Comparison of ENCODE assay signal across 12 cellular contexts in the genomic region with DNA sequence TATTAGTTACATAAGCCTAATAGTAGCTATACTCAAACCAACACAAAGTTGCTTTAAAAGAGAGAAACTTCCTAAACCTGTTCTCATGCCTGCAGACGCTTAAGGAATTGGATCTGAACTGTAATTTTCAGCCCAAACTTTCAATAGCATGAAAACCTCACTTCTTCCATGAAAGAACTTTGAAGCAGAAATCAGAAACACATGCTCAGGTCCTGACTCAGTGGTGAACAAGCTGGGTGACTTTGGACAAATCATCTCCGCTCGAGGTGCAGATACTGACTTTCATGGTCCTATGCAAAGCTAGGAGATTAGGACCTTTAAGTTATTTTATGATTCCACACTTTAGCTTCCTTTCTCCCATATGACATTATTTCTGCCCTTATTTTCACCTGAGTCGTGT. TPM values are rescaled to one million over a fixed set of nuclear protein-coding genes. Genes with fewer than 3 reads are reported as not detected.
DNase-seq lines count a peak whose midpoint lies in the region; ATAC-seq and TF ChIP-seq lines count a peak whose summit lies in the region.
"Had no signal": no experiment of that assay in that cellular context is flagged by ENCODE, and none has a peak within 500 bp of the region (broad histone marks: within the 10 kb centered on the region; RNA-seq: fewer than 3 reads in every experiment).

No MANE protein-coding gene starts in this region.

- DNase-seq in CD8-positive, alpha-beta T cell, result no peak
- DNase-seq in HL-60 (ENCODE audit: low read depth in 1 of 2, low spot score in 1 of 2) (no peak), naive B cell (no peak), 8988T (no peak), C1 segment of cervical spinal cord (lab: John Stamatoyannopoulos, UW) (no peak)
- DNase-seq in activated naive CD4-positive, alpha-beta T cell treated with anti-CD3 and anti-CD28 coated beads, Interleukin-2, amount 50 U/mL, for 72 hours (ENCODE audit: low spot score in 2 of 2), result no peak
- DNase-seq in stimulated activated naive CD4-positive, alpha-beta T cell treated with Interleukin-2 at 50 U/mL for 16 hours (lab: John Stamatoyannopoulos, UW), result no peak
- DNase-seq: DND-41, endodermal cell, NCI-H2029 treated with DMSO at 0.1 percent for 48 hours, sigmoid colon had no signal

- H3K4me1 Mint-ChIP-seq in CD8-positive, alpha-beta T cell (ENCODE audit: low read depth), result peaks cover 40% of the 10 kb centered on the region
- peaks cover 44 to 53% (median 52%) of the 10 kb centered on the region in 3 donors for H3K4me1 Mint-ChIP-seq in naive B cell

- no peaks in the 10 kb centered on the region for H3K9me3 Mint-ChIP-seq in CD8-positive, alpha-beta T cell
- no peaks in the 10 kb centered on the region for H3K9me3 Mint-ChIP-seq in activated naive CD4-positive, alpha-beta T cell treated with anti-CD3 and anti-CD28 coated beads, Interleukin-2, amount 50 U/mL, for 72 hours
- no peaks in the 10 kb centered on the region for H3K9me3 Mint-ChIP-seq in naive B cell
- H3K9me3 Mint-ChIP-seq: endodermal cell had no signal

- H3K9me3 ChIP-seq in CD8-positive, alpha-beta T cell (ENCODE audit: low read length), result no peaks in the 10 kb centered on the region
- H3K9me3 ChIP-seq: Peyer's patch, sigmoid colon had no signal

- H3K4me3 ChIP-seq in CD8-positive, alpha-beta T cell (ENCODE audit: low read depth, low read length), result no peak overlapping the region
- H3K4me3 ChIP-seq in HL-60 (replicated peaks; ENCODE audit: insufficient read depth, low read length), result no peak overlapping the region
- H3K4me3 ChIP-seq: sigmoid colon had no signal

- CTCF ChIA-PET in CD8-positive, alpha-beta T cell (lab: Charles Lee), result no interaction called here

- peak overlapping the region; percentile 75 for H3K4me3 Mint-ChIP-seq in CD8-positive, alpha-beta T cell
- peak overlapping the region in 4 of 8 donors; percentile 68 to 99 (median 88) for H3K4me3 Mint-ChIP-seq in naive B cell
- H3K4me3 Mint-ChIP-seq: endodermal cell had no signal

- H3K27me3 Mint-ChIP-seq in CD8-positive, alpha-beta T cell (ENCODE audit: low read depth), result no peaks in the 10 kb centered on the region
- H3K27me3 Mint-ChIP-seq in naive B cell, result no peaks in the 10 kb centered on the region

- peaks cover 17% of the 10 kb centered on the region for H3K4me1 ChIP-seq in CD8-positive, alpha-beta T cell (ENCODE audit: insufficient read depth, low read length)

- H3K36me3 Mint-ChIP-seq in CD8-positive, alpha-beta T cell, result no peaks in the 10 kb centered on the region
- no peaks in the 10 kb centered on the region for H3K36me3 Mint-ChIP-seq in activated naive CD4-positive, alpha-beta T cell treated with anti-CD3 and anti-CD28 coated beads, Interleukin-2, amount 50 U/mL, for 72 hours
- no peaks in the 10 kb centered on the region for H3K36me3 Mint-ChIP-seq in naive B cell

- H3K27ac Mint-ChIP-seq in CD8-positive, alpha-beta T cell, result peak overlapping the region; percentile 96
- H3K27ac Mint-ChIP-seq in activated naive CD4-positive, alpha-beta T cell treated with anti-CD3 and anti-CD28 coated beads, Interleukin-2, amount 50 U/mL, for 72 hours, result peak overlapping the region; percentile 89 to 97
- peak overlapping the region; percentile 7 to 99 (median 98) for H3K27ac Mint-ChIP-seq in naive B cell
- H3K27ac Mint-ChIP-seq: endodermal cell had no signal

- no peak for ATAC-seq in CD8-positive, alpha-beta T cell
- no peak for ATAC-seq in activated naive CD4-positive, alpha-beta T cell treated with anti-CD3 and anti-CD28 coated beads, Interleukin-2, amount 50 U/mL, for 72 hours
- ATAC-seq in naive B cell (ENCODE audit: low read depth in 2 of 2), result no peak

- intact Hi-C loops in CD8-positive, alpha-beta T cell (cut with DNase I, micrococcal nuclease), result loop anchor here in 1 of 2 experiments (2.0 kb wide), 1 partner anchor 1268 kb away; no protein-coding TSS in a partner anchor

- H3K36me3 ChIP-seq in CD8-positive, alpha-beta T cell (ENCODE audit: insufficient read depth, low read length), result no peaks in the 10 kb centered on the region
- H3K36me3 ChIP-seq: Peyer's patch, sigmoid colon had no signal

- no peak for TF ChIP-seq CTCF in CD8-positive, alpha-beta T cell (IDR thresholded peaks at IDR 0.05)
- no peak for TF ChIP-seq CTCF in HL-60 (IDR thresholded peaks at IDR 0.05; ENCODE audit: insufficient read depth, low read length)

- H3K27ac ChIP-seq in CD8-positive, alpha-beta T cell (ENCODE audit: low read depth, low read length), result no peak overlapping the region
- H3K27ac ChIP-seq in HL-60 (replicated peaks), result peak overlapping the region; percentile 54

- no peaks in the 10 kb centered on the region for H3K27me3 ChIP-seq in CD8-positive, alpha-beta T cell (ENCODE audit: insufficient read depth, low read length)
- no peaks in the 10 kb centered on the region for H3K27me3 ChIP-seq in HL-60 (ENCODE audit: insufficient read depth, poor library complexity, severe bottlenecking)
- H3K27me3 ChIP-seq: Peyer's patch, sigmoid colon had no signal

- POLR2A ChIA-PET in CD8-positive, alpha-beta T cell (lab: Charles Lee), result no interaction called here

RNA-seq across cellular contexts. Expression of a gene that starts 36.5 kb away (rescaled TPM):
- not detected for total RNA-seq in CD8-positive, alpha-beta T cell
- not detected for total RNA-seq in activated naive CD4-positive, alpha-beta T cell treated with anti-CD3 and anti-CD28 coated beads, Interleukin-2, amount 50 U/mL, for 72 hours
- polyA plus RNA-seq in naive B cell (ENCODE audit: low read depth in 6 of 6), result not detected
- total RNA-seq: endodermal cell, Peyer's patch, sigmoid colon had no signal
- polyA plus RNA-seq: sigmoid colon had no signal
